ENCODE assay signal across 1 cellular context in genomic region chr22:44497904-44498242, GRCh38.
TF ChIP-seq lines count a peak whose summit lies in the region.

Gene RTL6, minus strand, starts transcription at chr22:44498233. Its CDS starts 677 bp downstream, at chr22:44497556.

TF ChIP-seq in HCT116, 20 proteins besides CTCF, POLR2A, EP300 and RAD21 (continued from another document):
- no peak for TF ChIP-seq ATF3 (IDR thresholded peaks at IDR 0.05)
- TF ChIP-seq CEBPB (IDR thresholded peaks at IDR 0.05; ENCODE audit: low read depth), result no peak
- TF ChIP-seq REST (IDR thresholded peaks at IDR 0.05; ENCODE audit: low read depth), result no peak
- TF ChIP-seq ZNF274 (IDR thresholded peaks at IDR 0.05; ENCODE audit: low read depth, low read length), result no peak
- no peak for TF ChIP-seq EZH2 (IDR thresholded peaks at IDR 0.05)
- peak; percentile 62 for TF ChIP-seq YY1 (IDR thresholded peaks at IDR 0.05; ENCODE audit: extremely low read depth, insufficient replicate concordance, low read depth, low read length)
- no peak for TF ChIP-seq SP1 (IDR thresholded peaks at IDR 0.05; ENCODE audit: low read depth)
